Comparison of ENCODE assay signal across 8 cellular contexts in genomic region chr14:81219821-81220487, GRCh38. TPM values are rescaled to one million over a fixed set of nuclear protein-coding genes. Genes with fewer than 3 reads are reported as not detected.
DNase-seq lines count a peak whose midpoint lies in the region; TF ChIP-seq lines count a peak whose summit lies in the region.

No MANE protein-coding gene starts in this region.

- H3K4me3 ChIP-seq in muscle layer of colon (ENCODE audit: low read depth in 1 of 2, low read length in 2 of 2) (peak overlapping the region; percentile 79 to 96), testis (peak overlapping the region; percentile 90 to 94)

- H3K9me3 ChIP-seq in muscle layer of colon (ENCODE audit: low read length) (no peaks in the 10 kb centered on the region), testis (no peaks in the 10 kb centered on the region)

- 0 to 1% methylated on average over 12 to 48 of the region's 79 CpGs for WGBS in testis, 2 donors

- H3K9ac ChIP-seq in muscle layer of colon (ENCODE audit: low read length) = peak overlapping the region; percentile 100

- TF ChIP-seq POLR2A in testis (IDR thresholded peaks at IDR 0.05) = no peak

- H3K27me3 ChIP-seq in muscle layer of colon (ENCODE audit: control insufficient read depth in 1 of 2, insufficient read depth in 2 of 2, low read length in 2 of 2) = no peaks in the 10 kb centered on the region
- no peaks in the 10 kb centered on the region for H3K27me3 ChIP-seq in testis

- TF ChIP-seq CTCF in testis (IDR thresholded peaks at IDR 0.05) = no peak

- peaks cover 4% of the 10 kb centered on the region for H3K36me3 ChIP-seq in muscle layer of colon (ENCODE audit: insufficient read depth, low read length)
- H3K36me3 ChIP-seq in testis (ENCODE audit: low read depth, missing control alignments) = no peaks in the 10 kb centered on the region

- H3K27ac ChIP-seq in epithelial cell of prostate (peak overlapping the region; percentile 99), muscle layer of colon (ENCODE audit: low read depth, low read length) (peak overlapping the region; percentile 99), testis (peak overlapping the region; percentile 99)

- H3K4me1 ChIP-seq in muscle layer of colon (ENCODE audit: insufficient read depth, low read length) = peaks cover 27% of the 10 kb centered on the region
- peaks cover 32% of the 10 kb centered on the region for H3K4me1 ChIP-seq in testis

- intact Hi-C loops in testis (cut with DNase I; ENCODE audit: low total_unique reads) = no loop called here

- DNase-seq in NCI-H2081 (lab: John Stamatoyannopoulos, UW) = peak; percentile 26 to 53
- DNase-seq in NCI-H2081 treated with DMSO at 0.1 percent for 48 hours (lab: John Stamatoyannopoulos, UW) = no peak
- peak; percentile 62 for DNase-seq in NCI-H2227 (lab: John Stamatoyannopoulos, UW; ENCODE audit: unreplicated experiment)
- DNase-seq in activated T-cell treated with anti-CD3 and anti-CD28 coated beads for 1 hour (ENCODE audit: low read depth) = peak; percentile 22
- DNase-seq in epithelial cell of prostate (ENCODE audit: low read depth, low spot score) = no peak
- no peak for DNase-seq in testis
- no peak for DNase-seq in GOT3 (lab: John Stamatoyannopoulos, UW)

RNA-seq across cellular contexts. Expression of gene GTF2A1, which starts 0.8 kb away (rescaled TPM):
- 10 to 100 TPM; 52.9 to 66.0 TPM for total RNA-seq in testis
- 50.2 TPM for polyA plus RNA-seq in testis (ENCODE audit: insufficient read depth, low read depth, low replicate concordance)

Comparison
In these comparisons a context has a peak if more than half of its experiments do, and no peak if none do; other contexts are left out.
1. DNase-seq: peak in NCI-H2081 (2 of 2), NCI-H2227 (single experiment) and activated T-cell treated with anti-CD3 and anti-CD28 coated beads for 1 hour (single experiment); none in NCI-H2081 treated with DMSO at 0.1 percent for 48 hours (single experiment), epithelial cell of prostate (single experiment), testis (single experiment) and GOT3 (single experiment).
2. Peak in every context shown above with its lines, with median percentiles within 50 percentile points of each other: H3K27ac ChIP-seq.